Comparison of ENCODE assay signal across 8 cellular contexts in the genomic region with DNA sequence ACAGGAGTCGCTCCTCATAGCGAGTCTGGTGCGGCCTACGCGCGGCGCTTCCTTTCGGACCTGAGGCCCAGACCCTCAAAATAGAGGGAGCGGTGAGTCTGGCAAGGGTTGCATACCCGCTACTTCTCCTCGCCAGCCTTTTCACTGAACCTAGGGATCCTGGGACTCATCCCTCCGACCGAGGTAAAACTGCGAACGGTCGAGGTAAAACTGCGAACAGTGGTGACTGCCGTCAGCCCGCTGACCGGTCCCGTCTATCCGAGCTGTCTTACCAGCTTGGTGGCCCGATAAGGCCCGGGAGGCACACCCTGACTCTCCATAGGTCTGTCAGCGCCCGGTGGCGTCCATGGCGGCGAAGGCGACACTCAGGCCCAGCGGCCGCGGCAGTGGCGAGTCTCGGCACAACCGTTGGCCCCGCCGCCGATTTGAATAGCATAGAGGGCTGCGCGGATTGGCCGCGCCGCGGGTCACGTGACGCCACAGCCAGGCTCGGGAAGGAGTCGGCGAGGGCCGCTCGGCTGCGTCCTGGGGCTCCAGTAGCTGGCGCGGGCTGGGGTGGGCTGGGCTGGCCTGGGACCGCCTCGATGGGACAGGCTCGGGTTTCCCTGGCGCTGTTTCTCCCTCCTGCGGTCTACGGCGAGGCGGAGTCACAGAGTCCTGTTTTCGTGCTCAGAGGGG. TPM values are rescaled to one million over a fixed set of nuclear protein-coding genes. Genes with fewer than 3 reads are reported as not detected.
DNase-seq lines count a peak whose midpoint lies in the region; ATAC-seq and TF ChIP-seq lines count a peak whose summit lies in the region.

Gene DEPDC1 (minus strand): TSS at position 403 of the 678 bp plus-strand sequence. CDS start 83 bp downstream, at position 320.

- 0 out of 2 replicates have a peak, but pooled peaks have one; percentile 3 for TF ChIP-seq CTCF in Panc1 (IDR thresholded peaks at IDR 0.05)
- no peak for TF ChIP-seq CTCF in fibroblast of mammary gland (conservative IDR thresholded peaks at IDR 0.05; ENCODE audit: control insufficient read depth, insufficient read depth, low read depth, low read length)
- TF ChIP-seq CTCF in natural killer cell (IDR thresholded peaks at IDR 0.05): no peak

- no peaks in the 10 kb centered on the region for H3K27me3 ChIP-seq in Panc1 (ENCODE audit: control insufficient read depth, insufficient read depth, low read length)

- BruUV-seq in Panc1 (replicated peaks; lab: Mats Ljungman, UMichigan): TSS peak; percentile 76

- CTCF ChIA-PET in Panc1 (lab: Charles Lee): no interaction called here

- peaks cover 22% of the 10 kb centered on the region for H3K36me3 ChIP-seq in Panc1 (ENCODE audit: control insufficient read depth, insufficient read depth, low read length)

- in situ Hi-C loops in KBM-7 (cut with MboI; ENCODE audit: low pct_unique_long_range_greater_than_20kb, low sequenced_read_pairs) (no loop called here), Panc1 (cut with HindIII; ENCODE audit: low pct_unique_long_range_greater_than_20kb, low sequenced_read_pairs) (no loop called here)

- peaks cover 28 to 33% of the 10 kb centered on the region in 2 donors for H3K4me1 Mint-ChIP-seq in natural killer cell

- peak within 1 kb of the TSS in 1 of 2 donors; percentile 55 for H3K27ac Mint-ChIP-seq in natural killer cell

- peak; percentile 95 for ATAC-seq in GM21717 (IDR thresholded peaks at IDR 0.05; ENCODE audit: unreplicated experiment)
- ATAC-seq in Panc1: peak; percentile 100
- ATAC-seq in natural killer cell: peak; percentile 93 to 95 (median 94)

- H3K4me3 ChIP-seq in Panc1 (ENCODE audit: low read depth in 2 of 2, low read length in 2 of 2) (peak within 1 kb of the TSS; percentile 95 to 97), fibroblast of mammary gland (ENCODE audit: control insufficient read depth, low read depth, low read length) (peak within 1 kb of the TSS; percentile 98)

- H3K27ac ChIP-seq in Panc1 (ENCODE audit: low read length): peak within 1 kb of the TSS; percentile 97

- intact Hi-C loops in Panc1 (cut with micrococcal nuclease; ENCODE audit: unreplicated experiment) (no loop called here), natural killer cell (cut with micrococcal nuclease) (no loop called here)

- POLR2A ChIA-PET in Panc1 (lab: Charles Lee): no interaction called here

- DNase-seq in DMS53 treated with DMSO at 0.1 percent for 48 hours (lab: John Stamatoyannopoulos, UW; ENCODE audit: unreplicated experiment): peak; percentile 97
- DNase-seq in KBM-7: peak; percentile 95
- peak; percentile 53 for DNase-seq in Panc1 (ENCODE audit: low read depth, low spot score)
- DNase-seq in activated T-helper 1 cell treated with Interleukin-2 at 50 U/mL for 16 hours (ENCODE audit: low read depth): peak; percentile 49
- peak; percentile 93 for DNase-seq in fibroblast of mammary gland (ENCODE audit: low read depth)
- DNase-seq in natural killer cell: peak; percentile 75
- DNase-seq in stimulated activated naive CD4-positive, alpha-beta T cell (lab: John Stamatoyannopoulos, UW): peak; percentile 0 to 36 (median 4)

- H3K36me3 Mint-ChIP-seq in natural killer cell: no peaks in the 10 kb centered on the region

- H3K9me3 ChIP-seq in Panc1 (ENCODE audit: control insufficient read depth, insufficient read depth, low read depth, low read length): no peaks in the 10 kb centered on the region

- H3K9me3 Mint-ChIP-seq in natural killer cell: peaks cover 0 to 5% of the 10 kb centered on the region in 2 donors

- H3K4me3 Mint-ChIP-seq in natural killer cell: peak within 1 kb of the TSS; percentile 87

- H3K27me3 Mint-ChIP-seq in natural killer cell (ENCODE audit: low read depth in 2 of 2): no peaks in the 10 kb centered on the region

- H3K4me1 ChIP-seq in Panc1 (ENCODE audit: control insufficient read depth, insufficient read depth, low read length): peaks cover 9% of the 10 kb centered on the region; the same call in 1 of the 2 replicates

RNA-seq across cellular contexts. Expression of gene DEPDC1, which starts in this region (rescaled TPM):
- total RNA-seq in Panc1 (2021; ENCODE audit: unreplicated experiment): 43.0 TPM
- polyA plus RNA-seq in Panc1 (2012; ENCODE audit: insufficient read length): 11.2 TPM
- total RNA-seq in natural killer cell: not detected

Comparison
In these comparisons a context has a peak if more than half of its experiments do, and no peak if none do; other contexts are left out.
1. Peak in every context shown above with its lines: DNase-seq, ATAC-seq, H3K4me3 ChIP-seq and H3K27ac ChIP-seq.
2. RNA of gene DEPDC1 (total RNA-seq): 43.0 TPM in Panc1 (single experiment); not detected in natural killer cell; every median in the first group is over 10 times any median in the second.
3. Peak in DNase-seq and ATAC-seq in natural killer cell; RNA of the gene not detected or under 1 TPM.
4. DNase-seq: peak in every context shown above with its lines; median percentile 97 in DMS53 treated with DMSO at 0.1 percent for 48 hours; 95 in KBM-7; 93 in fibroblast of mammary gland; 75 in natural killer cell; 53 in Panc1; 49 in activated T-helper 1 cell treated with Interleukin-2 at 50 U/mL for 16 hours; 4 in stimulated activated naive CD4-positive, alpha-beta T cell.